ENCODE assay signal across 1 cellular context in genomic region chr17:4950075-4950756, GRCh38.
TF ChIP-seq lines count a peak whose summit lies in the region.

No MANE protein-coding gene starts in this region.

TF ChIP-seq in SK-N-SH, 30 proteins besides CTCF, POLR2A, EP300 and RAD21 (continued from another document):
- TF ChIP-seq TEAD4 (IDR thresholded peaks at IDR 0.05; ENCODE audit: borderline replicate concordance, insufficient read depth) (no peak), CHD2 (IDR thresholded peaks at IDR 0.05; ENCODE audit: low read length, partially characterized antibody) (no peak), FOXM1 (IDR thresholded peaks at IDR 0.05; ENCODE audit: low read depth) (no peak), JUND (IDR thresholded peaks at IDR 0.05) (no peak), SMC3 (IDR thresholded peaks at IDR 0.05; ENCODE audit: low read depth, low read length) (no peak), POLR2AphosphoS5 (IDR thresholded peaks at IDR 0.05; ENCODE audit: low read depth, low read length) (peak; percentile 42), EZH2phosphoT487 (IDR thresholded peaks at IDR 0.05; ENCODE audit: borderline replicate concordance, low read depth) (no peak), NFIC (IDR thresholded peaks at IDR 0.05; ENCODE audit: borderline replicate concordance) (no peak; the same call in none of the 2 replicates), NRF1 (IDR thresholded peaks at IDR 0.05; ENCODE audit: low read depth, low read length) (no peak), SIN3A (IDR thresholded peaks at IDR 0.05; ENCODE audit: borderline replicate concordance, low read depth, low read length) (peak; percentile 7; the same call in 1 of the 2 replicates), FOSL2 (IDR thresholded peaks at IDR 0.05; ENCODE audit: borderline replicate concordance, low read depth) (no peak), TCF12 (IDR thresholded peaks at IDR 0.05) (no peak), GATA2 (CRISPR knock-in tag; IDR thresholded peaks at IDR 0.05) (peak; percentile 69), RXRA (IDR thresholded peaks at IDR 0.05; ENCODE audit: borderline replicate concordance, low read depth) (0 out of 2 replicates have a peak, but pooled peaks have one; percentile 22), TAF1 (IDR thresholded peaks at IDR 0.05; ENCODE audit: borderline replicate concordance, low read depth, low read length) (no peak), IRF3 (IDR thresholded peaks at IDR 0.05; ENCODE audit: low read depth, low read length) (no peak), RCOR1 (IDR thresholded peaks at IDR 0.05; ENCODE audit: low read length) (no peak), FOXJ3 (CRISPR knock-in tag; IDR thresholded peaks at IDR 0.05) (0 out of 2 replicates have a peak, but pooled peaks have one; percentile 35), MXI1 (IDR thresholded peaks at IDR 0.05; ENCODE audit: low read depth, low read length) (peak; percentile 45), MEF2A (IDR thresholded peaks at IDR 0.05; ENCODE audit: borderline replicate concordance, low read depth) (no peak), MAX (IDR thresholded peaks at IDR 0.05; ENCODE audit: low read depth) (no peak), GABPA (IDR thresholded peaks at IDR 0.05; ENCODE audit: low read depth) (no peak), REST (IDR thresholded peaks at IDR 0.05; ENCODE audit: low read depth, low read length) (no peak), YY1 (IDR thresholded peaks at IDR 0.05; ENCODE audit: low read depth) (0 out of 2 replicates have a peak, but pooled peaks have one; percentile 5)
- TF ChIP-seq, protein P1, sequence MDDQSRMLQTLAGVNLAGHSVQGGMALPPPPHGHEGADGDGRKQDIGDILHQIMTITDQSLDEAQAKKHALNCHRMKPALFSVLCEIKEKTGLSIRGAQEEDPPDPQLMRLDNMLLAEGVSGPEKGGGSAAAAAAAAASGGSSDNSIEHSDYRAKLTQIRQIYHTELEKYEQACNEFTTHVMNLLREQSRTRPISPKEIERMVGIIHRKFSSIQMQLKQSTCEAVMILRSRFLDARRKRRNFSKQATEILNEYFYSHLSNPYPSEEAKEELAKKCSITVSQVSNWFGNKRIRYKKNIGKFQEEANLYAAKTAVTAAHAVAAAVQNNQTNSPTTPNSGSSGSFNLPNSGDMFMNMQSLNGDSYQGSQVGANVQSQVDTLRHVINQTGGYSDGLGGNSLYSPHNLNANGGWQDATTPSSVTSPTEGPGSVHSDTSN (IDR thresholded peaks at IDR 0.05), result peak; percentile 47; the same call in 1 of the 2 replicates
- TF ChIP-seq, protein P2, sequence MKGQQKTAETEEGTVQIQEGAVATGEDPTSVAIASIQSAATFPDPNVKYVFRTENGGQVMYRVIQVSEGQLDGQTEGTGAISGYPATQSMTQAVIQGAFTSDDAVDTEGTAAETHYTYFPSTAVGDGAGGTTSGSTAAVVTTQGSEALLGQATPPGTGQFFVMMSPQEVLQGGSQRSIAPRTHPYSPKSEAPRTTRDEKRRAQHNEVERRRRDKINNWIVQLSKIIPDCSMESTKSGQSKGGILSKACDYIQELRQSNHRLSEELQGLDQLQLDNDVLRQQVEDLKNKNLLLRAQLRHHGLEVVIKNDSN (IDR thresholded peaks at IDR 0.05; ENCODE audit: borderline replicate concordance, low read depth), result no peak
- TF ChIP-seq, protein P3, sequence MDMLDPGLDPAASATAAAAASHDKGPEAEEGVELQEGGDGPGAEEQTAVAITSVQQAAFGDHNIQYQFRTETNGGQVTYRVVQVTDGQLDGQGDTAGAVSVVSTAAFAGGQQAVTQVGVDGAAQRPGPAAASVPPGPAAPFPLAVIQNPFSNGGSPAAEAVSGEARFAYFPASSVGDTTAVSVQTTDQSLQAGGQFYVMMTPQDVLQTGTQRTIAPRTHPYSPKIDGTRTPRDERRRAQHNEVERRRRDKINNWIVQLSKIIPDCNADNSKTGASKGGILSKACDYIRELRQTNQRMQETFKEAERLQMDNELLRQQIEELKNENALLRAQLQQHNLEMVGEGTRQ (IDR thresholded peaks at IDR 0.05; ENCODE audit: borderline replicate concordance, low read depth, low read length), result no peak
- TF ChIP-seq, protein P4, sequence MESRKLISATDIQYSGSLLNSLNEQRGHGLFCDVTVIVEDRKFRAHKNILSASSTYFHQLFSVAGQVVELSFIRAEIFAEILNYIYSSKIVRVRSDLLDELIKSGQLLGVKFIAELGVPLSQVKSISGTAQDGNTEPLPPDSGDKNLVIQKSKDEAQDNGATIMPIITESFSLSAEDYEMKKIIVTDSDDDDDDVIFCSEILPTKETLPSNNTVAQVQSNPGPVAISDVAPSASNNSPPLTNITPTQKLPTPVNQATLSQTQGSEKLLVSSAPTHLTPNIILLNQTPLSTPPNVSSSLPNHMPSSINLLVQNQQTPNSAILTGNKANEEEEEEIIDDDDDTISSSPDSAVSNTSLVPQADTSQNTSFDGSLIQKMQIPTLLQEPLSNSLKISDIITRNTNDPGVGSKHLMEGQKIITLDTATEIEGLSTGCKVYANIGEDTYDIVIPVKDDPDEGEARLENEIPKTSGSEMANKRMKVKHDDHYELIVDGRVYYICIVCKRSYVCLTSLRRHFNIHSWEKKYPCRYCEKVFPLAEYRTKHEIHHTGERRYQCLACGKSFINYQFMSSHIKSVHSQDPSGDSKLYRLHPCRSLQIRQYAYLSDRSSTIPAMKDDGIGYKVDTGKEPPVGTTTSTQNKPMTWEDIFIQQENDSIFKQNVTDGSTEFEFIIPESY (IDR thresholded peaks at IDR 0.05; ENCODE audit: borderline replicate concordance, low read depth), result no peak
